8 cellular contexts compared by ENCODE assay signal in genomic region chr16:26664086-26664485, GRCh38.
"Had no signal": no experiment of that assay in that cellular context is flagged by ENCODE, and none has a peak within 500 bp of the region (broad histone marks: within the 10 kb centered on the region; RNA-seq: fewer than 3 reads in every experiment).

No MANE protein-coding gene starts in this region.

- H3K36me3 ChIP-seq: HAP-1 had no signal

- H3K4me3 ChIP-seq: GM23338, HAP-1, K562 had no signal

- DNase-seq: H7, HFFc6, IMR-90 had no signal

- H3K4me2 ChIP-seq: GM23338 had no signal

- ATAC-seq: GM23338, HCT116, K562 had no signal

- H3K4me3 Mint-ChIP-seq: GM23338, HFFc6 had no signal

- H3K27ac Mint-ChIP-seq: GM23338, HFFc6 had no signal

- FAIRE-seq: HTR-8/SVneo, K562 had no signal

- H2AFZ ChIP-seq: GM23338 had no signal

- H3K9me3 ChIP-seq: HAP-1 had no signal

- H3K4me1 ChIP-seq: HAP-1 had no signal

- H3K4me1 Mint-ChIP-seq: GM23338 had no signal
